Comparison of ENCODE assay signal across 8 cellular contexts in genomic region chr19:44752816-44753618, GRCh38. TPM values are rescaled to one million over a fixed set of nuclear protein-coding genes. Genes with fewer than 3 reads are reported as not detected.
DNase-seq lines count a peak whose midpoint lies in the region; ATAC-seq lines count a peak whose summit lies in the region.

No MANE protein-coding gene starts in this region.

- DNase-seq in DMS 273 (lab: John Stamatoyannopoulos, UW; ENCODE audit: unreplicated experiment) = peak; percentile 90
- DNase-seq in SK-N-MC (ENCODE audit: low read depth, low spot score) = no peak
- DNase-seq in activated naive CD4-positive, alpha-beta T cell treated with anti-CD3 and anti-CD28 coated beads, Interleukin-2, amount 50 U/mL, for 16 hours = peak; percentile 91
- DNase-seq in cardiac septum (ENCODE audit: low spot score) = peak; percentile 99
- DNase-seq in posterior vena cava (ENCODE audit: low spot score) = peak; percentile 98
- peak; percentile 96 for DNase-seq in ureter (ENCODE audit: low spot score)

- H3K27ac ChIP-seq in HUES48 (ENCODE audit: low read depth, low read length) = no peak overlapping the region
- H3K27ac ChIP-seq in SK-N-MC = peak overlapping the region; percentile 50; the same call in 1 of the 2 replicates

- H3K27me3 ChIP-seq in HUES48 (ENCODE audit: control insufficient read depth, insufficient read depth, low read length) = peaks cover 79% of the 10 kb centered on the region

- H3K4me3 ChIP-seq in HUES48 (ENCODE audit: low read depth, low read length) = peak overlapping the region; percentile 37
- peak overlapping the region; percentile 49; the same call in 1 of the 2 replicates for H3K4me3 ChIP-seq in SK-N-MC

- H3K9me3 ChIP-seq in HUES48 (ENCODE audit: control insufficient read depth, insufficient read depth, low read length) = no peaks in the 10 kb centered on the region
- H3K9me3 ChIP-seq in SK-N-MC (ENCODE audit: low read depth, low read length) = no peaks in the 10 kb centered on the region

- intact Hi-C loops in cardiac septum (cut with DNase I) (no loop called here), posterior vena cava (cut with DNase I) (no loop called here)

- H3K9ac ChIP-seq in HUES48 (ENCODE audit: low read depth, low read length) (no peak overlapping the region), SK-N-MC (ENCODE audit: insufficient read length) (no peak overlapping the region)

- H3K36me3 ChIP-seq in HUES48 (ENCODE audit: control insufficient read depth, insufficient read depth, low read length) (no peaks in the 10 kb centered on the region), SK-N-MC (ENCODE audit: insufficient read depth, low read length) (no peaks in the 10 kb centered on the region; the same call in none of the 2 replicates)

- H3K4me1 ChIP-seq in HUES48 (ENCODE audit: control insufficient read depth, insufficient read depth, low read length) = peaks cover 25% of the 10 kb centered on the region

- peak; percentile 62 for ATAC-seq in GM21423 (IDR thresholded peaks at IDR 0.05; ENCODE audit: unreplicated experiment)

RNA-seq across cellular contexts. Expression of gene BCL3, which starts 4.5 kb away (rescaled TPM):
- total RNA-seq in cardiac septum (41.5 TPM), posterior vena cava (10 to 100 TPM; 37.6 to 40.4 TPM), ureter (68.4 TPM)

RNA-seq across cellular contexts. Expression of gene CBLC, which starts 24.7 kb away (rescaled TPM):
- total RNA-seq in cardiac septum = not detected
- not detected for total RNA-seq in posterior vena cava
- 49.5 TPM for total RNA-seq in ureter

RNA-seq across cellular contexts. Expression of gene CEACAM16, which starts 54.1 kb away (rescaled TPM):
- total RNA-seq in cardiac septum (not detected), posterior vena cava (not detected), ureter (not detected)

RNA-seq across cellular contexts. Expression of gene BCAM, which starts 55.9 kb away (rescaled TPM):
- total RNA-seq in cardiac septum (86.8 TPM), posterior vena cava (10 to 100 TPM; 49.6 to 53.8 TPM), ureter (136 TPM)

Comparison
In these comparisons a context has a peak if more than half of its experiments do, and no peak if none do; other contexts are left out.
1. RNA of gene CBLC, which starts 24.7 kb away (total RNA-seq): 49.5 TPM in ureter (single experiment); not detected in posterior vena cava and not detected in cardiac septum (single experiment); every median in the first group is over 10 times any median in the second.